ENCODE assay signal across 9 cellular contexts in the genomic region with DNA sequence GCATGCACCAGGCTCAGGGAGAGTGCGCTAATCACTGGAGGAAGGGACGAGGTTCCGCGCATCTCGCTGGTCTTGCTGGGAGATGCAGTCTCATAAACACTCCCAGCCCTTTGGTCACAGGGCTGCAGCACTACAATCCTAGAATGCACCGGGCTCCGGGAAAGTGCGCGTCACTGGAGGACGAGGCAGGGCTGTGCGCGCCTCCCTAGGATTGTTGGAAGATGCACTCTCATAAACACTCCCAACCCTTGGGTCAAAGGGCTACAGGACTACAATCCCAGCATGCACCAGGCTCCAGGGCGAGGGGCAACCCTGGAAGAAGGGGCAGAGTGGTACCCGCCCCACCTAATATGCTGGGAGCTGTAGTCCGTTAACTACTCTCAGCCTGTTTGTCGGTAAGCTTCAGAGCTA. TPM values are rescaled to one million over a fixed set of nuclear protein-coding genes. Genes with fewer than 3 reads are reported as not detected.
A peak's percentile ranks its signal among the peaks of the same experiment; 100 is the strongest.
DNase-seq lines count a peak whose midpoint lies in the region; TF ChIP-seq lines count a peak whose summit lies in the region.
"Not testable (repeated sequence)": the region's sequence is repeated elsewhere in the genome, so short reads cannot be mapped to it uniquely, and the experiment has no call there.
"Had no signal": no experiment of that assay in that cellular context is flagged by ENCODE, and none has a peak within 500 bp of the region (broad histone marks: within the 10 kb centered on the region; RNA-seq: fewer than 3 reads in every experiment).

No MANE protein-coding gene starts in this region.

- TF ChIP-seq EP300 in sigmoid colon (IDR thresholded peaks at IDR 0.05) = not testable (repeated sequence)

- H3K9me3 Mint-ChIP-seq in dendritic cell treated with granulocyte-macrophage colony-stimulating factor and Interleukin-4, amounts not matched to agents 40 ng/mL and 50 ng/mL, for 4 days = not testable (repeated sequence)

- H3K9me3 ChIP-seq in left ventricle myocardium inferior (replicated peaks); sigmoid colon; thymus (ENCODE audit: control insufficient read depth): not testable (repeated sequence)

- WGBS in sigmoid colon, 2 donors = 3 to 6% methylated on average over 16 of the region's 16 CpGs
- 3% methylated on average over 16 of the region's 16 CpGs for WGBS in thymus

- intact Hi-C loops in dendritic cell treated with granulocyte-macrophage colony-stimulating factor and Interleukin-4, amounts not matched to agents 40 ng/mL and 50 ng/mL, for 4 days (cut with micrococcal nuclease); left ventricle myocardium inferior (cut with micrococcal nuclease): not testable (repeated sequence)
- intact Hi-C loops in sigmoid colon (cut with DNase I) = loop anchor here (5.0 to 10.0 kb wide), 2 partner anchors 204 to 346 kb away; no protein-coding TSS in a partner anchor

- H3K27me3 Mint-ChIP-seq in dendritic cell treated with granulocyte-macrophage colony-stimulating factor and Interleukin-4, amounts not matched to agents 40 ng/mL and 50 ng/mL, for 4 days = peaks cover 11% of the 10 kb centered on the region

- in situ Hi-C loops in KBM-7 (cut with MboI; ENCODE audit: low pct_unique_long_range_greater_than_20kb, low sequenced_read_pairs) = not testable (repeated sequence)

- H3K27ac ChIP-seq in left ventricle myocardium inferior (replicated peaks) (peak overlapping the region; percentile 64), sigmoid colon (peak overlapping the region; percentile 43 to 81 (median 68))
- H3K27ac ChIP-seq in thymus (ENCODE audit: low read depth) = not testable (repeated sequence)

- H3K4me1 Mint-ChIP-seq in dendritic cell treated with granulocyte-macrophage colony-stimulating factor and Interleukin-4, amounts not matched to agents 40 ng/mL and 50 ng/mL, for 4 days (ENCODE audit: low read depth) = not testable (repeated sequence)

- DNase-seq in CMK (ENCODE audit: low read depth) (peak; percentile 31), KBM-7 (peak; percentile 21), left ventricle myocardium inferior (peak; percentile 80), middle frontal gyrus (ENCODE audit: extremely low spot score, low spot score) (peak; percentile 87), sigmoid colon (peak; percentile 92)
- DNase-seq in activated T-cell treated with anti-CD3 and anti-CD28 coated beads, Interleukin-2, amount 50 U/mL, for 48 hours = peak; percentile 58 to 61

- peak overlapping the region; percentile 51 for H3K27ac Mint-ChIP-seq in dendritic cell treated with granulocyte-macrophage colony-stimulating factor and Interleukin-4, amounts not matched to agents 40 ng/mL and 50 ng/mL, for 4 days

- not testable (repeated sequence) for H3K36me3 Mint-ChIP-seq in dendritic cell treated with granulocyte-macrophage colony-stimulating factor and Interleukin-4, amounts not matched to agents 40 ng/mL and 50 ng/mL, for 4 days (ENCODE audit: low read depth)

- H3K4me1 ChIP-seq in left ventricle myocardium inferior; thymus (ENCODE audit: control insufficient read depth, insufficient read depth, low read length): not testable (repeated sequence)
- H3K4me1 ChIP-seq in sigmoid colon = peaks cover 0 to 15% (median 4%) of the 10 kb centered on the region in 4 donors

- H3K4me3 Mint-ChIP-seq in dendritic cell treated with granulocyte-macrophage colony-stimulating factor and Interleukin-4, amounts not matched to agents 40 ng/mL and 50 ng/mL, for 4 days = peak overlapping the region; percentile 71

- H3K27me3 ChIP-seq in left ventricle myocardium inferior (ENCODE audit: low read depth); sigmoid colon; thymus (ENCODE audit: control insufficient read depth, insufficient read depth): not testable (repeated sequence)

- TF ChIP-seq POLR2A in sigmoid colon (IDR thresholded peaks at IDR 0.05) = not testable (repeated sequence)

- H3K36me3 ChIP-seq in left ventricle myocardium inferior; sigmoid colon; thymus (ENCODE audit: control insufficient read depth, insufficient read depth): not testable (repeated sequence)

- H3K4me3 ChIP-seq in left ventricle myocardium inferior = peak overlapping the region; percentile 70
- H3K4me3 ChIP-seq in sigmoid colon = peak overlapping the region; percentile 29 to 62 (median 54)
- peak overlapping the region; percentile 41 for H3K4me3 ChIP-seq in thymus (ENCODE audit: low read length)

- TF ChIP-seq CTCF in left ventricle myocardium inferior (IDR thresholded peaks at IDR 0.05; ENCODE audit: borderline replicate concordance); sigmoid colon (IDR thresholded peaks at IDR 0.05): not testable (repeated sequence)

RNA-seq across cellular contexts. Expression of a gene that starts 23.0 kb away (rescaled TPM):
- total RNA-seq in left ventricle myocardium inferior = not detected
- total RNA-seq in sigmoid colon = not detected
- polyA plus RNA-seq in sigmoid colon = not detected
- polyA plus RNA-seq in thymus = 0.14 TPM
- total RNA-seq: mesenteric fat pad had no signal

Comparison
In these comparisons a context has a peak if more than half of its experiments do, and no peak if none do; other contexts are left out.
1. DNase-seq: peak in every context shown above with its lines; median percentile 92 in sigmoid colon; 87 in middle frontal gyrus; 80 in left ventricle myocardium inferior; 60 in activated T-cell treated with anti-CD3 and anti-CD28 coated beads, Interleukin-2, amount 50 U/mL, for 48 hours; 31 in CMK; 21 in KBM-7.